ENCODE assay signal across 1 cellular context in the genomic region with DNA sequence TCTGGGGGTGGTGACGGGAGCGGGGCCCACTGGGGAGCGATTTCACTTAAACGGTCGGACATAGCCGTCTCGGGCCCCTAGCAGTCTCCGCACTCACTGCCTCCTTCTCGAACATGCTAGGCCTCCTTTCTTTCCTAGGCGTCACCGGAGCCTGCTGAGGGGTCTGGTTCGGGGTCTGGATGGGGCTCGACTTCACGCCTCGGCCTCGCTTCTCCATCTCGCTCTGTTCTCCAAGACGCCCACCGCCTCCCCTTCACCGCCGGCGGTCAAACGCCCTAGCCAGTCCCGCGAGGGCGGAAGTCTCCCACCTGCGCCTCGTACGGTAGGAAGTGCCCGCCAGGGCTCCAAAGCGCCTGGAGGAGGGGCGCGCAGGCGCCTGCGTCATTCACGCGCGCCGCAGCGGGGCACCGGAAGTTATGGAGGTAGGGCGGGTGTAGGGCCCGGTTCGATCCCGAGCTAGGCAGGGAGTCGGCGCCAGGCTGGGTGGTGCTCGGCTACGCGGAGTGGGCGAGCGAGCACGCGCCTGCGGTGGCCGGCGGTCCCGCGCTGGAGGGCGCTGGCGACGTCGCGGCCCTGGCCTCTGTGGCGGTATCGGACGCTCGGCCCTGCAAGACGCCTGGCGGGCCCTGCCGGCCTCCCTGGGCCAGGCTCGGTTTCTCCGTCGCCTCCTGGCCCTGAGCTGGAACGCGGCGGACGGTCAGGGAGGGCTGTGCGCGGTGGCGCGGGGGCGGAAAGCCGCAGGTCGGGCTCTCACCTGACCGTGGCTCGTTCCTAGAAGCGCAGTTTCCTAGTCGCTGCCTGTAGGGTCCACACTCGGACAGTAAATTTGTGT.
A peak's percentile ranks its signal among the peaks of the same experiment; 100 is the strongest.
TF ChIP-seq lines count a peak whose summit lies in the region.

A gene with protein sequence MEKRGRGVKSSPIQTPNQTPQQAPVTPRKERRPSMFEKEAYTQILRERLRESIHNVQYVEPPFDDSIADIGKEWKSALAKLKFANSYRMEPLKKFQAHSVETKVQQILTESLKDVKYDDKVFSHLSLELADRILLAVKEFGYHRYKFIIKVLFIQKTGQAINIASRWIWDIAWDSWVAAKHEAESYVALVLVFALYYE (minus strand): TSS at position 331 of the 832 bp plus-strand sequence. CDS start 114 bp downstream, at position 217.
A gene (plus strand): TSS at position 381 of the 832 bp plus-strand sequence. CDS start 36 bp downstream, at position 417.

TF ChIP-seq in HEK293, 187 proteins besides CTCF, POLR2A, EP300 and RAD21 (continued from another document and continues in another):
- TF ChIP-seq, protein P1, sequence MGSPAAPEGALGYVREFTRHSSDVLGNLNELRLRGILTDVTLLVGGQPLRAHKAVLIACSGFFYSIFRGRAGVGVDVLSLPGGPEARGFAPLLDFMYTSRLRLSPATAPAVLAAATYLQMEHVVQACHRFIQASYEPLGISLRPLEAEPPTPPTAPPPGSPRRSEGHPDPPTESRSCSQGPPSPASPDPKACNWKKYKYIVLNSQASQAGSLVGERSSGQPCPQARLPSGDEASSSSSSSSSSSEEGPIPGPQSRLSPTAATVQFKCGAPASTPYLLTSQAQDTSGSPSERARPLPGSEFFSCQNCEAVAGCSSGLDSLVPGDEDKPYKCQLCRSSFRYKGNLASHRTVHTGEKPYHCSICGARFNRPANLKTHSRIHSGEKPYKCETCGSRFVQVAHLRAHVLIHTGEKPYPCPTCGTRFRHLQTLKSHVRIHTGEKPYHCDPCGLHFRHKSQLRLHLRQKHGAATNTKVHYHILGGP (tag by site-specific recombination; IDR thresholded peaks at IDR 0.05) = no peak
- TF ChIP-seq KLF8 (tag by site-specific recombination; IDR thresholded peaks at IDR 0.05) (peak; percentile 94), BCL11A (tag by site-specific recombination; IDR thresholded peaks at IDR 0.05; ENCODE audit: low read depth) (no peak), ZNF529 (tag by site-specific recombination; IDR thresholded peaks at IDR 0.05; ENCODE audit: insufficient replicate concordance) (no peak), SALL2 (tag by site-specific recombination; IDR thresholded peaks at IDR 0.05; ENCODE audit: borderline replicate concordance) (no peak), ZNF404 (tag by site-specific recombination; IDR thresholded peaks at IDR 0.05) (no peak), ZNF521 (tag by site-specific recombination; IDR thresholded peaks at IDR 0.05) (no peak), ZBTB20 (tag by site-specific recombination; IDR thresholded peaks at IDR 0.05) (peak; percentile 84), SP7 (tag by site-specific recombination; IDR thresholded peaks at IDR 0.05) (peak; percentile 71), ZNF335 (tag by site-specific recombination; conservative IDR thresholded peaks at IDR 0.05) (peak; percentile 56), ZNF37A (tag by site-specific recombination; IDR thresholded peaks at IDR 0.05) (no peak), ZBTB21 (tag by site-specific recombination; IDR thresholded peaks at IDR 0.05) (peak; percentile 44; the same call in 1 of the 2 replicates), ZNF501 (tag by site-specific recombination; IDR thresholded peaks at IDR 0.05) (no peak; the same call in none of the 2 replicates), ZNF324 (tag by site-specific recombination; IDR thresholded peaks at IDR 0.05) (peak; percentile 41; the same call in 1 of the 2 replicates), ZNF510 (tag by site-specific recombination; IDR thresholded peaks at IDR 0.05; ENCODE audit: insufficient replicate concordance) (no peak), YY2 (tag by site-specific recombination; IDR thresholded peaks at IDR 0.05) (0 out of 2 replicates have a peak, but pooled peaks have one; percentile 40), ZNF514 (tag by site-specific recombination; IDR thresholded peaks at IDR 0.05) (no peak), ZNF76 (tag by site-specific recombination; IDR thresholded peaks at IDR 0.05; ENCODE audit: borderline replicate concordance, low read depth) (peak; percentile 52; the same call in 1 of the 2 replicates), SP2 (tag by site-specific recombination; IDR thresholded peaks at IDR 0.05) (peak; percentile 95), GLIS2 (tag by site-specific recombination; IDR thresholded peaks at IDR 0.05) (peak; percentile 68), GFI1B (tag by site-specific recombination; IDR thresholded peaks at IDR 0.05) (no peak), ZNF24 (tag by site-specific recombination; IDR thresholded peaks at IDR 0.05) (peak; percentile 67), ZBTB48 (tag by site-specific recombination; IDR thresholded peaks at IDR 0.05) (peak; percentile 51; the same call in 1 of the 2 replicates), ZNF341 (tag by site-specific recombination; IDR thresholded peaks at IDR 0.05; ENCODE audit: low read depth) (no peak), ZNF10 (tag by site-specific recombination; IDR thresholded peaks at IDR 0.05) (peak; percentile 31), ZNF239 (tag by site-specific recombination; IDR thresholded peaks at IDR 0.05) (no peak), ZNF792 (tag by site-specific recombination; IDR thresholded peaks at IDR 0.05) (no peak), ZNF391 (tag by site-specific recombination; IDR thresholded peaks at IDR 0.05; ENCODE audit: borderline replicate concordance, low read depth) (peak; percentile 21; the same call in 1 of the 2 replicates), ZNF549 (tag by site-specific recombination; IDR thresholded peaks at IDR 0.05) (no peak), SP3 (tag by site-specific recombination; IDR thresholded peaks at IDR 0.05) (peak; percentile 80), ZBTB8A (tag by site-specific recombination; IDR thresholded peaks at IDR 0.05) (peak; percentile 100), ZNF112 (tag by site-specific recombination; IDR thresholded peaks at IDR 0.05) (no peak), ZEB2 (tag by site-specific recombination; IDR thresholded peaks at IDR 0.05) (peak; percentile 90), KLF7 (tag by site-specific recombination; IDR thresholded peaks at IDR 0.05; ENCODE audit: borderline replicate concordance) (peak; percentile 81; the same call in 1 of the 2 replicates), ZNF174 (tag by site-specific recombination; IDR thresholded peaks at IDR 0.05) (no peak), OVOL3 (tag by site-specific recombination; IDR thresholded peaks at IDR 0.05) (no peak), ZNF629 (tag by site-specific recombination; IDR thresholded peaks at IDR 0.05) (peak; percentile 89)
- TF ChIP-seq, protein P2, sequence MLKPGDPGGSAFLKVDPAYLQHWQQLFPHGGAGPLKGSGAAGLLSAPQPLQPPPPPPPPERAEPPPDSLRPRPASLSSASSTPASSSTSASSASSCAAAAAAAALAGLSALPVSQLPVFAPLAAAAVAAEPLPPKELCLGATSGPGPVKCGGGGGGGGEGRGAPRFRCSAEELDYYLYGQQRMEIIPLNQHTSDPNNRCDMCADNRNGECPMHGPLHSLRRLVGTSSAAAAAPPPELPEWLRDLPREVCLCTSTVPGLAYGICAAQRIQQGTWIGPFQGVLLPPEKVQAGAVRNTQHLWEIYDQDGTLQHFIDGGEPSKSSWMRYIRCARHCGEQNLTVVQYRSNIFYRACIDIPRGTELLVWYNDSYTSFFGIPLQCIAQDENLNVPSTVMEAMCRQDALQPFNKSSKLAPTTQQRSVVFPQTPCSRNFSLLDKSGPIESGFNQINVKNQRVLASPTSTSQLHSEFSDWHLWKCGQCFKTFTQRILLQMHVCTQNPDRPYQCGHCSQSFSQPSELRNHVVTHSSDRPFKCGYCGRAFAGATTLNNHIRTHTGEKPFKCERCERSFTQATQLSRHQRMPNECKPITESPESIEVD (tag by site-specific recombination; IDR thresholded peaks at IDR 0.05) = no peak
- TF ChIP-seq, protein P3, sequence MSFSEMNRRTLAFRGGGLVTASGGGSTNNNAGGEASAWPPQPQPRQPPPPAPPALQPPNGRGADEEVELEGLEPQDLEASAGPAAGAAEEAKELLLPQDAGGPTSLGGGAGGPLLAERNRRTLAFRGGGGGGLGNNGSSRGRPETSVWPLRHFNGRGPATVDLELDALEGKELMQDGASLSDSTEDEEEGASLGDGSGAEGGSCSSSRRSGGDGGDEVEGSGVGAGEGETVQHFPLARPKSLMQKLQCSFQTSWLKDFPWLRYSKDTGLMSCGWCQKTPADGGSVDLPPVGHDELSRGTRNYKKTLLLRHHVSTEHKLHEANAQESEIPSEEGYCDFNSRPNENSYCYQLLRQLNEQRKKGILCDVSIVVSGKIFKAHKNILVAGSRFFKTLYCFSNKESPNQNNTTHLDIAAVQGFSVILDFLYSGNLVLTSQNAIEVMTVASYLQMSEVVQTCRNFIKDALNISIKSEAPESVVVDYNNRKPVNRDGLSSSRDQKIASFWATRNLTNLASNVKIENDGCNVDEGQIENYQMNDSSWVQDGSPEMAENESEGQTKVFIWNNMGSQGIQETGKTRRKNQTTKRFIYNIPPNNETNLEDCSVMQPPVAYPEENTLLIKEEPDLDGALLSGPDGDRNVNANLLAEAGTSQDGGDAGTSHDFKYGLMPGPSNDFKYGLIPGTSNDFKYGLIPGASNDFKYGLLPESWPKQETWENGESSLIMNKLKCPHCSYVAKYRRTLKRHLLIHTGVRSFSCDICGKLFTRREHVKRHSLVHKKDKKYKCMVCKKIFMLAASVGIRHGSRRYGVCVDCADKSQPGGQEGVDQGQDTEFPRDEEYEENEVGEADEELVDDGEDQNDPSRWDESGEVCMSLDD (tag by site-specific recombination; IDR thresholded peaks at IDR 0.05) = no peak
- TF ChIP-seq, protein P4, sequence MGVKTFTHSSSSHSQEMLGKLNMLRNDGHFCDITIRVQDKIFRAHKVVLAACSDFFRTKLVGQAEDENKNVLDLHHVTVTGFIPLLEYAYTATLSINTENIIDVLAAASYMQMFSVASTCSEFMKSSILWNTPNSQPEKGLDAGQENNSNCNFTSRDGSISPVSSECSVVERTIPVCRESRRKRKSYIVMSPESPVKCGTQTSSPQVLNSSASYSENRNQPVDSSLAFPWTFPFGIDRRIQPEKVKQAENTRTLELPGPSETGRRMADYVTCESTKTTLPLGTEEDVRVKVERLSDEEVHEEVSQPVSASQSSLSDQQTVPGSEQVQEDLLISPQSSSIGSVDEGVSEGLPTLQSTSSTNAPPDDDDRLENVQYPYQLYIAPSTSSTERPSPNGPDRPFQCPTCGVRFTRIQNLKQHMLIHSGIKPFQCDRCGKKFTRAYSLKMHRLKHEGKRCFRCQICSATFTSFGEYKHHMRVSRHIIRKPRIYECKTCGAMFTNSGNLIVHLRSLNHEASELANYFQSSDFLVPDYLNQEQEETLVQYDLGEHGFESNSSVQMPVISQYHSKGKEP (tag by site-specific recombination; IDR thresholded peaks at IDR 0.05) = 0 out of 2 replicates have a peak, but pooled peaks have one; percentile 7
- TF ChIP-seq, protein P5, sequence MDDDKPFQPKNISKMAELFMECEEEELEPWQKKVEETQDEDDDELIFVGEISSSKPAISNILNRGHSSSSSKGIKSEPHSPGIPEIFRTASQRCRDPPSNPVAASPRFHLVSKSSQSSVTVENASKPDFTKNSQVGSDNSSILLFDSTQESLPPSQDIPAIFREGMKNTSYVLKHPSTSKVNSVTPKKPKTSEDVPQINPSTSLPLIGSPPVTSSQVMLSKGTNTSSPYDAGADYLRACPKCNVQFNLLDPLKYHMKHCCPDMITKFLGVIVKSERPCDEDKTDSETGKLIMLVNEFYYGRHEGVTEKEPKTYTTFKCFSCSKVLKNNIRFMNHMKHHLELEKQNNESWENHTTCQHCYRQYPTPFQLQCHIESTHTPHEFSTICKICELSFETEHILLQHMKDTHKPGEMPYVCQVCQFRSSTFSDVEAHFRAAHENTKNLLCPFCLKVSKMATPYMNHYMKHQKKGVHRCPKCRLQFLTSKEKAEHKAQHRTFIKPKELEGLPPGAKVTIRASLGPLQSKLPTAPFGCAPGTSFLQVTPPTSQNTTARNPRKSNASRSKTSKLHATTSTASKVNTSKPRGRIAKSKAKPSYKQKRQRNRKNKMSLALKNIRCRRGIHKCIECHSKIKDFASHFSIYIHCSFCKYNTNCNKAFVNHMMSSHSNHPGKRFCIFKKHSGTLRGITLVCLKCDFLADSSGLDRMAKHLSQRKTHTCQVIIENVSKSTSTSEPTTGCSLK (tag by site-specific recombination; IDR thresholded peaks at IDR 0.05) = no peak
- TF ChIP-seq, protein P6, sequence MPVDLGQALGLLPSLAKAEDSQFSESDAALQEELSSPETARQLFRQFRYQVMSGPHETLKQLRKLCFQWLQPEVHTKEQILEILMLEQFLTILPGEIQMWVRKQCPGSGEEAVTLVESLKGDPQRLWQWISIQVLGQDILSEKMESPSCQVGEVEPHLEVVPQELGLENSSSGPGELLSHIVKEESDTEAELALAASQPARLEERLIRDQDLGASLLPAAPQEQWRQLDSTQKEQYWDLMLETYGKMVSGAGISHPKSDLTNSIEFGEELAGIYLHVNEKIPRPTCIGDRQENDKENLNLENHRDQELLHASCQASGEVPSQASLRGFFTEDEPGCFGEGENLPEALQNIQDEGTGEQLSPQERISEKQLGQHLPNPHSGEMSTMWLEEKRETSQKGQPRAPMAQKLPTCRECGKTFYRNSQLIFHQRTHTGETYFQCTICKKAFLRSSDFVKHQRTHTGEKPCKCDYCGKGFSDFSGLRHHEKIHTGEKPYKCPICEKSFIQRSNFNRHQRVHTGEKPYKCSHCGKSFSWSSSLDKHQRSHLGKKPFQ (tag by site-specific recombination; IDR thresholded peaks at IDR 0.05) = peak; percentile 15; the same call in 1 of the 2 replicates
- TF ChIP-seq, protein P7, sequence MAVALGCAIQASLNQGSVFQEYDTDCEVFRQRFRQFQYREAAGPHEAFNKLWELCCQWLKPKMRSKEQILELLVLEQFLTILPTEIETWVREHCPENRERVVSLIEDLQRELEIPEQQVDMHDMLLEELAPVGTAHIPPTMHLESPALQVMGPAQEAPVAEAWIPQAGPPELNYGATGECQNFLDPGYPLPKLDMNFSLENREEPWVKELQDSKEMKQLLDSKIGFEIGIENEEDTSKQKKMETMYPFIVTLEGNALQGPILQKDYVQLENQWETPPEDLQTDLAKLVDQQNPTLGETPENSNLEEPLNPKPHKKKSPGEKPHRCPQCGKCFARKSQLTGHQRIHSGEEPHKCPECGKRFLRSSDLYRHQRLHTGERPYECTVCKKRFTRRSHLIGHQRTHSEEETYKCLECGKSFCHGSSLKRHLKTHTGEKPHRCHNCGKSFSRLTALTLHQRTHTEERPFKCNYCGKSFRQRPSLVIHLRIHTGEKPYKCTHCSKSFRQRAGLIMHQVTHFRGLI (tag by site-specific recombination; IDR thresholded peaks at IDR 0.05) = peak; percentile 18; the same call in 1 of the 2 replicates
- TF ChIP-seq, protein P8, sequence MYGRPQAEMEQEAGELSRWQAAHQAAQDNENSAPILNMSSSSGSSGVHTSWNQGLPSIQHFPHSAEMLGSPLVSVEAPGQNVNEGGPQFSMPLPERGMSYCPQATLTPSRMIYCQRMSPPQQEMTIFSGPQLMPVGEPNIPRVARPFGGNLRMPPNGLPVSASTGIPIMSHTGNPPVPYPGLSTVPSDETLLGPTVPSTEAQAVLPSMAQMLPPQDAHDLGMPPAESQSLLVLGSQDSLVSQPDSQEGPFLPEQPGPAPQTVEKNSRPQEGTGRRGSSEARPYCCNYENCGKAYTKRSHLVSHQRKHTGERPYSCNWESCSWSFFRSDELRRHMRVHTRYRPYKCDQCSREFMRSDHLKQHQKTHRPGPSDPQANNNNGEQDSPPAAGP (tag by site-specific recombination; IDR thresholded peaks at IDR 0.05) = peak; percentile 87
